8 cellular contexts compared by ENCODE assay signal in the genomic region with DNA sequence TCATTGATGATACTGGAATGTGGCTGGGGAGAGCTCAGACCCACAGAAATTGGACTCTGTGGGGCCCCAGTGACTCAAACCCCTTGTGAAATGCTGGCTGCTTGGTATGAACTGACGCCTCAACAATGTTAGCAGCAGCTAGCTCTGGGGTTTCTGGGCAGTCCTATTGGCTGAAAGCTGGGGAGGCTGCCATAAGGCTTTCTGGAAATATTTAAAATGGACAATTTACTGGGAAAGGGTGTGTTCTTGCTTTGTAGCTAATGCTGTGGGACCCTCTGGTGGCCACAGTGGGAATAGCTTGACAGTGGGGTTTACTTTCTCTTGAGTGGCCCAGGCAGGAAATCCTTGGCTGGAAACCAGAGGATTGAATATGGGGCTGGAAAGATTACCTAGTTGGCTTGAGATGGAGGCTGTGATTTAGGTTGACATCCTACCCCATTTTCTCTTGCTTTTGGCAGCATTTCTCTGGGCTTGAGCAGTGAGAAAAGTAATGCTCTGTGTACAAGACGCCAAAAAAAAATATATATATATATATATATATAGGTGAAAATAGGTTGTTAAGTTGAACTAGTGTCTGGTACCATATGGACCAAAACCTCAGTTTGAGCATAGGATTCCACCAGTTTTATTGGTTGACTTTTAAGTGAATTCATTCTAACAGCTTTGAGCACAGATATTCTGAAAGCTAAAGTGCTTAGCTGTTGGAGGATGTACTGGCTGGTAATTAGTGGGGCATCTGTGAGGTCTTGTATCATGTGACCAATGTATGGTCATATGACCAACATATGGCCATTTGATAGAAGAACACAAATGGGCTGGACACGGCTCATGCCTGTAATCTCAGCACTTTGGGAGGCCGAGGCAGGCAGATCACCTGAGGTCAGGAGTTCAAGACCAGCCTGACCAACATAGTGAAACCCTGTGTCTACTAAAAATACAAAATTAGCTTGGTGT. TPM values are rescaled to one million over a fixed set of nuclear protein-coding genes. Genes with fewer than 3 reads are reported as not detected.
DNase-seq lines count a peak whose midpoint lies in the region; ATAC-seq and TF ChIP-seq lines count a peak whose summit lies in the region.

No MANE protein-coding gene starts in this region.

- no peak overlapping the region for H3K4me3 ChIP-seq in astrocyte of the cerebellum (ENCODE audit: low read depth, low read length)
- H3K4me3 ChIP-seq in skeletal muscle cell (ENCODE audit: low read depth, low read length): no peak overlapping the region

- peak; percentile 87 for TF ChIP-seq CTCF in GM12874 (IDR thresholded peaks at IDR 0.05; ENCODE audit: insufficient read depth, low read depth, low read length)
- TF ChIP-seq CTCF in astrocyte of the cerebellum (IDR thresholded peaks at IDR 0.05; ENCODE audit: low read depth, low read length, missing control alignments): peak; percentile 98

- no peak for ATAC-seq in GM19467 (IDR thresholded peaks at IDR 0.05; ENCODE audit: unreplicated experiment)

- DNase-seq in NCI-H1694 (lab: John Stamatoyannopoulos, UW) (peak; percentile 82), T-helper 22 cell (ENCODE audit: low read depth) (peak; percentile 45), astrocyte of the cerebellum (ENCODE audit: low read depth) (peak; percentile 98), hypothalamus (lab: John Stamatoyannopoulos, UW) (peak in 44 of 51 donors; percentile 8 to 84 (median 48)), skeletal muscle cell (ENCODE audit: low read depth) (peak; percentile 96), mesenteric fat pad (ENCODE audit: low spot score) (no peak)

- in situ Hi-C loops in astrocyte of the cerebellum (cut with HindIII; ENCODE audit: low sequenced_read_pairs): loop anchor here (5.0 kb wide), 1 partner anchor 85 kb away; no protein-coding TSS in a partner anchor

RNA-seq across cellular contexts. Expression of a gene that starts 8.2 kb away (rescaled TPM):
- 650 TPM for total RNA-seq in mesenteric fat pad

RNA-seq across cellular contexts. Expression of a gene that starts 34.9 kb away (rescaled TPM):
- 750 TPM for total RNA-seq in mesenteric fat pad
